24 cellular contexts compared by ENCODE assay signal in the genomic region with DNA sequence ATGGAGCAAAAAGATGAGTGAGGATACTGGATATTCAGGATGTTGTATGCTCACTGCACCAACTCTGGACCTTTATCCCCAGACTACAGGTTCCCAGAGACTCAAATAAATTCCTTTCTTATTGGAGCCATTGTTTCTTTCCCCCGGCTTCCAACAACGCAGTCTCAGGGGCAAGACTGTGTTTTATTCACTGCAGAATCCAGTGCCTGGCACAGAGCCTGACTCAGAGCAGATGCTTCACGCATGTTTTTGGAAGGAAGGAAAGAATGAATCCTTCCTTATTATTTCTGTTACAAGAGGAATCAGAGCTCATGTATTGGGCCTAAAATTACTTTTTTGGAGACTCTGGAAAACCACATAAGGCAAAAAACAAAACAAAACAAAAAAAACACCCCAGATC.
DNase-seq lines count a peak whose midpoint lies in the region; TF ChIP-seq lines count a peak whose summit lies in the region.
"Had no signal": no experiment of that assay in that cellular context is flagged by ENCODE, and none has a peak within 500 bp of the region (broad histone marks: within the 10 kb centered on the region; RNA-seq: fewer than 3 reads in every experiment).

No MANE protein-coding gene starts in this region.

- no peak for TF ChIP-seq EP300 in ovary (IDR thresholded peaks at IDR 0.05)

- TF ChIP-seq POLR2A in ovary (IDR thresholded peaks at IDR 0.05) (no peak), testis (IDR thresholded peaks at IDR 0.05) (no peak)

- DNase-seq in G401 (ENCODE audit: low spot score) = peak; percentile 27
- DNase-seq in cerebellar cortex (ENCODE audit: low spot score) = peak; percentile 23
- peak; percentile 16 to 60 (median 35) for DNase-seq in ovary
- peak; percentile 28 for DNase-seq in testis
- DNase-seq in DMS114 treated with DMSO at 0.1 percent for 48 hours (lab: John Stamatoyannopoulos, UW; ENCODE audit: unreplicated experiment) = no peak
- no peak for DNase-seq in stimulated activated CD4-positive, alpha-beta T cell treated with anti-CD3 and anti-CD28 coated beads, Interleukin-4, amount 100 ng/mL, for 24 hours
- no peak for DNase-seq in NCI-H187 treated with DMSO at 0.1 percent for 48 hours (lab: John Stamatoyannopoulos, UW)
- DNase-seq: CD4-positive, alpha-beta T cell; COR-L47; GF-D8; GOT3; HCEC 1CT; IMR-90; NCI-H1105; NCI-H146; NCI-H2029 treated with DMSO at 0.1 percent for 48 hours; NCI-H226; NCI-H510A treated with DMSO at 0.1 percent for 48 hours; NCI-H748 treated with DMSO at 0.1 percent for 48 hours; SHP77 treated with DMSO at 0.1 percent for 48 hours had no signal

- H3K36me3 ChIP-seq in ovary = no peaks in the 10 kb centered on the region
- no peaks in the 10 kb centered on the region for H3K36me3 ChIP-seq in testis (ENCODE audit: low read depth, missing control alignments)
- H3K36me3 ChIP-seq: BLaER1 had no signal

- in situ Hi-C loops in G401 (cut with HindIII; ENCODE audit: low sequenced_read_pairs) = no loop called here

- TF ChIP-seq CTCF in ovary (IDR thresholded peaks at IDR 0.05) (no peak), testis (IDR thresholded peaks at IDR 0.05) (no peak)

- H3K9me3 ChIP-seq in ovary (no peaks in the 10 kb centered on the region), testis (no peaks in the 10 kb centered on the region)
- H3K9me3 ChIP-seq: BLaER1 had no signal

- no peaks in the 10 kb centered on the region for H3K4me1 ChIP-seq in ovary (ENCODE audit: insufficient read depth)
- no peaks in the 10 kb centered on the region for H3K4me1 ChIP-seq in testis
- H3K4me1 ChIP-seq: BLaER1 had no signal

- no peak overlapping the region for H3K4me3 ChIP-seq in ovary
- no peak overlapping the region for H3K4me3 ChIP-seq in testis
- H3K4me3 ChIP-seq: BLaER1, SK-N-MC had no signal

- WGBS in ovary, 3 donors = 4 to 16% (median 10%) methylated on average over 3 of the region's 3 CpGs
- WGBS in testis, 2 donors = 60 to 62% methylated on average over 3 of the region's 3 CpGs

- H3K27ac ChIP-seq in ovary = no peak overlapping the region
- no peak overlapping the region for H3K27ac ChIP-seq in testis
- H3K27ac ChIP-seq: BLaER1, KMS-11, RWPE1, SK-N-MC had no signal

- no peaks in the 10 kb centered on the region for H3K27me3 ChIP-seq in ovary
- no peaks in the 10 kb centered on the region for H3K27me3 ChIP-seq in testis
- H3K27me3 ChIP-seq: BLaER1 had no signal

- intact Hi-C loops in ovary (cut with DNase I) = loop anchor here in 1 of 4 donors (5.0 kb wide), 1 partner anchor 1008 kb away; no protein-coding TSS in a partner anchor
- intact Hi-C loops in testis (cut with DNase I; ENCODE audit: low total_unique reads) = no loop called here

Comparison
In these comparisons a context has a peak if more than half of its experiments do, and no peak if none do; other contexts are left out.
1. DNase-seq: peak in G401 (single experiment), cerebellar cortex (single experiment), ovary (5 of 5) and testis (single experiment); none in DMS114 treated with DMSO at 0.1 percent for 48 hours (single experiment), stimulated activated CD4-positive, alpha-beta T cell treated with anti-CD3 and anti-CD28 coated beads, Interleukin-4, amount 100 ng/mL, for 24 hours (single experiment) and NCI-H187 treated with DMSO at 0.1 percent for 48 hours (single experiment).